In genomic region chr19:50349277-50350057, GRCh38 we compare ENCODE assay signal across 2 cellular contexts.
TF ChIP-seq lines count a peak whose summit lies in the region.

No MANE protein-coding gene starts in this region.

TF ChIP-seq in HepG2, 621 proteins besides CTCF, POLR2A, EP300 and RAD21 (continues in another document):
- TF ChIP-seq TRIM22 (IDR thresholded peaks at IDR 0.05): no peak
- no peak for TF ChIP-seq ZNF230 (CRISPR knock-in tag; IDR thresholded peaks at IDR 0.05)
- peak; percentile 59; the same call in 1 of the 2 replicates for TF ChIP-seq ELF1 (CRISPR knock-in tag; IDR thresholded peaks at IDR 0.05)
- no peak for TF ChIP-seq ZNF501 (CRISPR knock-in tag; IDR thresholded peaks at IDR 0.05)
- no peak for TF ChIP-seq ZBTB14 (CRISPR knock-in tag; IDR thresholded peaks at IDR 0.05)
- TF ChIP-seq ZNF326 (CRISPR knock-in tag; IDR thresholded peaks at IDR 0.05; ENCODE audit: borderline replicate concordance): no peak
- no peak for TF ChIP-seq ZNF800 (CRISPR knock-in tag; IDR thresholded peaks at IDR 0.05)
- no peak for TF ChIP-seq ZNF75D (CRISPR knock-in tag; IDR thresholded peaks at IDR 0.05; ENCODE audit: borderline replicate concordance)
- no peak; the same call in 1 of the 2 replicates for TF ChIP-seq ERF (CRISPR knock-in tag; IDR thresholded peaks at IDR 0.05)
- peak; percentile 38; the same call in 1 of the 2 replicates for TF ChIP-seq CREM (IDR thresholded peaks at IDR 0.05)
- TF ChIP-seq CREM (CRISPR knock-in tag; IDR thresholded peaks at IDR 0.05): no peak
- TF ChIP-seq ZNF691 (CRISPR knock-in tag; IDR thresholded peaks at IDR 0.05; ENCODE audit: borderline replicate concordance, low read depth): no peak
- TF ChIP-seq FLYWCH1 (CRISPR knock-in tag; IDR thresholded peaks at IDR 0.05): no peak
- no peak for TF ChIP-seq BATF2 (CRISPR knock-in tag; IDR thresholded peaks at IDR 0.05)
- TF ChIP-seq ZNF772 (CRISPR knock-in tag; IDR thresholded peaks at IDR 0.05): no peak
- TF ChIP-seq MAF1 (CRISPR knock-in tag; IDR thresholded peaks at IDR 0.05; ENCODE audit: borderline replicate concordance): no peak
- peak; percentile 63; the same call in 1 of the 2 replicates for TF ChIP-seq SAP130 (CRISPR knock-in tag; IDR thresholded peaks at IDR 0.05; ENCODE audit: low read depth)
- TF ChIP-seq FOXK2 (IDR thresholded peaks at IDR 0.05): no peak
- no peak for TF ChIP-seq RBAK (CRISPR knock-in tag; IDR thresholded peaks at IDR 0.05)
- no peak for TF ChIP-seq NONO (IDR thresholded peaks at IDR 0.05)
- TF ChIP-seq NONO (CRISPR knock-in tag; conservative IDR thresholded peaks at IDR 0.05): no peak; the same call in 1 of the 2 replicates
- TF ChIP-seq TGIF2 (CRISPR knock-in tag; IDR thresholded peaks at IDR 0.05): no peak
- TF ChIP-seq ZSCAN9 (CRISPR knock-in tag; IDR thresholded peaks at IDR 0.05; ENCODE audit: borderline replicate concordance): no peak
- no peak for TF ChIP-seq NFATC3 (CRISPR knock-in tag; IDR thresholded peaks at IDR 0.05)
- TF ChIP-seq BHLHE40 (IDR thresholded peaks at IDR 0.05; ENCODE audit: low read length): no peak
- no peak for TF ChIP-seq GTF2F1 (IDR thresholded peaks at IDR 0.05; ENCODE audit: low read length)
- TF ChIP-seq EEA1 (CRISPR knock-in tag; IDR thresholded peaks at IDR 0.05; ENCODE audit: borderline replicate concordance): no peak
- no peak for TF ChIP-seq LCORL (IDR thresholded peaks at IDR 0.05)
- no peak; the same call in 1 of the 2 replicates for TF ChIP-seq LCORL (CRISPR knock-in tag; IDR thresholded peaks at IDR 0.05)
- TF ChIP-seq IRF2 (CRISPR knock-in tag; IDR thresholded peaks at IDR 0.05): 0 out of 2 replicates have a peak, but pooled peaks have one; percentile 10
- no peak for TF ChIP-seq GTF3A (CRISPR knock-in tag; conservative IDR thresholded peaks at IDR 0.05)
- TF ChIP-seq SNRNP70 (IDR thresholded peaks at IDR 0.05; ENCODE audit: low read depth, low read length): no peak
- no peak for TF ChIP-seq ZNF761 (CRISPR knock-in tag; conservative IDR thresholded peaks at IDR 0.05)
- no peak for TF ChIP-seq FOSL1 (CRISPR knock-in tag; IDR thresholded peaks at IDR 0.05; ENCODE audit: borderline replicate concordance)

TF ChIP-seq in liver, 16 proteins besides CTCF, POLR2A, EP300 and RAD21:
- TF ChIP-seq EGR1 (IDR thresholded peaks at IDR 0.05; ENCODE audit: low read depth in 2 of 2) (no peak), NR2F2 (IDR thresholded peaks at IDR 0.05) (peak; percentile 81), HNF4G (IDR thresholded peaks at IDR 0.05) (no peak), SP1 (IDR thresholded peaks at IDR 0.05) (peak; percentile 67), FOXA2 (IDR thresholded peaks at IDR 0.05) (no peak), RXRA (IDR thresholded peaks at IDR 0.05) (peak; percentile 17 to 34), FOXA1 (IDR thresholded peaks at IDR 0.05) (no peak), MAX (IDR thresholded peaks at IDR 0.05) (no peak), HNF4A (conservative IDR thresholded peaks at IDR 0.05) (peak; percentile 56 to 72)
